ENCODE assay signal across 8 cellular contexts in genomic region chr2:226800941-226801784, GRCh38. TPM values are rescaled to one million over a fixed set of nuclear protein-coding genes. Genes with fewer than 3 reads are reported as not detected.
DNase-seq lines count a peak whose midpoint lies in the region; FAIRE-seq lines count a peak whose summit lies in the region.

No MANE protein-coding gene starts in this region.

- peak overlapping the region; percentile 31 to 75 (median 65) for H3K4me3 Mint-ChIP-seq in immature natural killer cell

- H3K27me3 Mint-ChIP-seq in immature natural killer cell (ENCODE audit: low read depth in 3 of 3) = peaks cover 11 to 16% (median 13%) of the 10 kb centered on the region in 3 donors

- no peak overlapping the region for H3K27ac Mint-ChIP-seq in immature natural killer cell

- H3K9me3 Mint-ChIP-seq in immature natural killer cell = no peaks in the 10 kb centered on the region

- FAIRE-seq in G401.6 (lab: Jason Lieb, UNC) (peak; percentile 97), TTC549 (lab: Jason Lieb, UNC) (peak; percentile 26)

- DNase-seq in HCEC 1CT (peak; percentile 69), NCI-H1092 treated with DMSO at 0.1 percent for 48 hours (lab: John Stamatoyannopoulos, UW) (peak; percentile 74), T47D (ENCODE audit: low read depth in 1 of 2, low spot score in 1 of 2) (peak; percentile 81 to 82), immature natural killer cell (peak in 1 of 3 donors; percentile 9), MV-4-11 (lab: John Stamatoyannopoulos, UW) (no peak)
- DNase-seq in stimulated activated CD4-positive, alpha-beta T cell treated with anti-CD3 and anti-CD28 coated beads, Interleukin-12 subunit alpha, Interleukin-12 subunit beta, amount 100 ng/mL, for 48 hours (ENCODE audit: low read depth in 2 of 3, low spot score in 1 of 3) = peak; percentile 69 to 81 (median 78)

- no peaks in the 10 kb centered on the region for H3K36me3 Mint-ChIP-seq in immature natural killer cell

- in situ Hi-C loops in T47D (cut with HindIII; ENCODE audit: low pct_unique_long_range_greater_than_20kb, low sequenced_read_pairs) = no loop called here

- H3K4me1 Mint-ChIP-seq in immature natural killer cell = peaks cover 15 to 17% of the 10 kb centered on the region in 2 donors

RNA-seq across cellular contexts. Expression of gene IRS1, which starts 1.5 kb away (rescaled TPM):
- under 1 TPM in 1 of 3 donors, not detected in 2; 0.03 TPM for polyA plus RNA-seq in immature natural killer cell

RNA-seq across cellular contexts. Expression of gene RHBDD1, which starts 34.7 kb away (rescaled TPM):
- polyA plus RNA-seq in immature natural killer cell = 10 to 100 TPM; 10.3 to 19.0 (median 11.2) TPM
